Comparison of ENCODE assay signal across 18 cellular contexts in the genomic region with DNA sequence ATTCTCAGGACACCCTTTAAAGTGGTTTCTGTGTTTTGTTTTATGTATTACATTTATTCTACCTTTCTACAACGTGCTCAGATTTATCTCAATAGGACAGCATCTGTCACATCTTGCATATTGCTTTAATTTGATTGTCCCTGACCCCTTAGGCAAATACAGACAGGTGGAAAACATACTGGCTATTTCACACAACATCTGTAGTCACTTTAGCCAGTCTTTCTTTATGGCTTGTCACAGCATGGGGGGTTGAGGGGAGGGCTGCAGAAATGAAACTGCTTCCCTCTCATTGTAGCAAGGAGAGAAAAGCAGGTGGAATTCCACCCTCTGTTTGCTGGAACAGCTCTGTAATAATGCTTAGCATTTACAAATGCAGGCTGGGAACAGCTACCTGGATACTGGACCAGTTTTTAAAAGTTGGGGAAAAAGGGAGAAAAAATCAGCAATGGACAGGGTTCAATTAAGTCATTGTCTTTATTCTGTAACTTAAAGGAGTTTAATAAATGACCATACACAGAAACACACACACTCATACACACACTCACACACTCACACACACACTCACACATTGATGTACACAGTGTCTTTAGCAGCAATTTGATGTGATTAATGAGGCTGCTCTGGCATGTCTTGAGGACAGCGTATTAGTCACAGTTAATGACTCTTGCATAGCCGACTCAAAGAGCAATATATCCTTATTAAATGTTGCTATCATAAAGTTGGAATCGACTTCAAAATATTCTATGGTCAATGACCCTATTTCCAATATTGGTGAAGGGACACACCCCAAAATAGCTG.
A peak's percentile ranks its signal among the peaks of the same experiment; 100 is the strongest.
DNase-seq lines count a peak whose midpoint lies in the region; ATAC-seq and TF ChIP-seq lines count a peak whose summit lies in the region.
"Had no signal": no experiment of that assay in that cellular context is flagged by ENCODE, and none has a peak within 500 bp of the region (broad histone marks: within the 10 kb centered on the region; RNA-seq: fewer than 3 reads in every experiment).

No MANE protein-coding gene starts in this region.

- H4K20me1 ChIP-seq in neural progenitor cell (ENCODE audit: low read depth): no peaks in the 10 kb centered on the region
- H4K20me1 ChIP-seq: BLaER1 treated with 17β-estradiol and CSF1 and Interleukin-3, amounts not matched to agents 10 nM and 100 nM had no signal

- H3K4me1 ChIP-seq in neural progenitor cell: no peaks in the 10 kb centered on the region
- H3K4me1 ChIP-seq: BLaER1 treated with 17β-estradiol and CSF1 and Interleukin-3, amounts not matched to agents 10 nM and 100 nM; lower lobe of right lung; prostate gland; spleen had no signal

- no peaks in the 10 kb centered on the region for H3K9me3 ChIP-seq in neural progenitor cell (ENCODE audit: low read depth)
- H3K9me3 ChIP-seq: lower lobe of right lung, prostate gland had no signal

- peaks cover 6% of the 10 kb centered on the region for H3K4me1 Mint-ChIP-seq in neural progenitor cell
- H3K4me1 Mint-ChIP-seq: activated CD4-positive, alpha-beta T cell treated with anti-CD3 and anti-CD28 coated beads for 36 hours; stimulated activated naive B cell treated with anti-CD40 and anti-IgM and Interleukin-4, amounts not matched to agents 10 μg/mL and 1 μg/mL and 100 μg/mL, for 72 hours had no signal

- H3K27me3 ChIP-seq in neural progenitor cell: no peaks in the 10 kb centered on the region
- H3K27me3 ChIP-seq: BLaER1 treated with 17β-estradiol and CSF1 and Interleukin-3, amounts not matched to agents 10 nM and 100 nM; spleen had no signal

- H3K27ac ChIP-seq in neural progenitor cell: no peak overlapping the region
- H3K27ac ChIP-seq: 22Rv1; BLaER1 treated with 17β-estradiol and CSF1 and Interleukin-3, amounts not matched to agents 10 nM and 100 nM; KMS-11; lower lobe of right lung; prostate gland; spleen had no signal

- no peak overlapping the region for H2AFZ ChIP-seq in neural progenitor cell (replicated peaks)

- TF ChIP-seq CTCF in neural progenitor cell (IDR thresholded peaks at IDR 0.05): no peak

- no peaks in the 10 kb centered on the region for H3F3A ChIP-seq in neural progenitor cell (ENCODE audit: low read depth)

- no peak overlapping the region for H3K9ac ChIP-seq in neural progenitor cell
- H3K9ac ChIP-seq: BLaER1 treated with 17β-estradiol and CSF1 and Interleukin-3, amounts not matched to agents 10 nM and 100 nM; KMS-11 had no signal

- no peak overlapping the region for H3K27ac Mint-ChIP-seq in neural progenitor cell
- H3K27ac Mint-ChIP-seq: activated CD4-positive, alpha-beta T cell treated with anti-CD3 and anti-CD28 coated beads for 36 hours; stimulated activated naive B cell treated with anti-CD40 and anti-IgM and Interleukin-4, amounts not matched to agents 10 μg/mL and 1 μg/mL and 100 μg/mL, for 72 hours had no signal

- no peak overlapping the region for H3K4me3 Mint-ChIP-seq in neural progenitor cell
- H3K4me3 Mint-ChIP-seq: activated CD4-positive, alpha-beta T cell treated with anti-CD3 and anti-CD28 coated beads for 36 hours; stimulated activated naive B cell treated with anti-CD40 and anti-IgM and Interleukin-4, amounts not matched to agents 10 μg/mL and 1 μg/mL and 100 μg/mL, for 72 hours had no signal

- no peaks in the 10 kb centered on the region for H3K9me3 Mint-ChIP-seq in neural progenitor cell
- H3K9me3 Mint-ChIP-seq: stimulated activated naive B cell treated with anti-CD40 and anti-IgM and Interleukin-4, amounts not matched to agents 10 μg/mL and 1 μg/mL and 100 μg/mL, for 72 hours had no signal

- DNase-seq in DMS 273 (lab: John Stamatoyannopoulos, UW; ENCODE audit: unreplicated experiment): peak; percentile 38
- DNase-seq in DMS 273 treated with DMSO at 0.1 percent for 48 hours (lab: John Stamatoyannopoulos, UW): no peak
- DNase-seq in NCI-H345 treated with DMSO at 0.1 percent for 48 hours (lab: John Stamatoyannopoulos, UW; ENCODE audit: unreplicated experiment): peak; percentile 46
- peak; percentile 5 for DNase-seq in neural progenitor cell (ENCODE audit: low spot score)
- no peak for DNase-seq in stimulated activated CD8-positive, alpha-beta memory T cell treated with anti-CD3 and anti-CD28 coated beads, Interleukin-4, amount 100 ng/mL, for 48 hours
- DNase-seq in activated CD4-positive, alpha-beta T cell treated with anti-CD3 and anti-CD28 coated beads, Interleukin-2, amount 50 U/mL, for 4 hours: no peak
- DNase-seq: activated CD4-positive, alpha-beta T cell treated with anti-CD3 and anti-CD28 coated beads for 36 hours; lower lobe of right lung; NCI-H1694 treated with DMSO at 0.1 percent for 48 hours; spleen; stimulated activated naive B cell treated with anti-CD40 and anti-IgM and Interleukin-4, amounts not matched to agents 10 μg/mL and 1 μg/mL and 100 μg/mL, for 72 hours; trophoblast cell had no signal

- H3K36me3 Mint-ChIP-seq in neural progenitor cell: no peaks in the 10 kb centered on the region
- H3K36me3 Mint-ChIP-seq: stimulated activated naive B cell treated with anti-CD40 and anti-IgM and Interleukin-4, amounts not matched to agents 10 μg/mL and 1 μg/mL and 100 μg/mL, for 72 hours had no signal

- no peaks in the 10 kb centered on the region for H3K36me3 ChIP-seq in neural progenitor cell
- H3K36me3 ChIP-seq: BLaER1 treated with 17β-estradiol and CSF1 and Interleukin-3, amounts not matched to agents 10 nM and 100 nM; lower lobe of right lung; prostate gland; spleen had no signal

- H3K79me2 ChIP-seq in neural progenitor cell (ENCODE audit: low read depth): no peaks in the 10 kb centered on the region

- H3K4me3 ChIP-seq in neural progenitor cell: no peak overlapping the region
- H3K4me3 ChIP-seq: BLaER1 treated with 17β-estradiol and CSF1 and Interleukin-3, amounts not matched to agents 10 nM and 100 nM; lower lobe of right lung; prostate gland; spleen had no signal

- H3K4me2 ChIP-seq in neural progenitor cell: no peak overlapping the region
- H3K4me2 ChIP-seq: BLaER1 treated with 17β-estradiol and CSF1 and Interleukin-3, amounts not matched to agents 10 nM and 100 nM; KMS-11 had no signal

- ATAC-seq in SK-N-SH treated with all-trans-retinoic acid at 6 μM for 48 hours (no peak), HG02610 (IDR thresholded peaks at IDR 0.05; ENCODE audit: unreplicated experiment) (no peak)
- ATAC-seq: activated CD4-positive, alpha-beta T cell treated with anti-CD3 and anti-CD28 coated beads for 36 hours; lower lobe of right lung; stimulated activated naive B cell treated with anti-CD40 and anti-IgM and Interleukin-4, amounts not matched to agents 10 μg/mL and 1 μg/mL and 100 μg/mL, for 72 hours had no signal

- H3K27me3 Mint-ChIP-seq in neural progenitor cell (ENCODE audit: insufficient read depth, low read depth): peaks cover 2% of the 10 kb centered on the region
- H3K27me3 Mint-ChIP-seq: activated CD4-positive, alpha-beta T cell treated with anti-CD3 and anti-CD28 coated beads for 36 hours; stimulated activated naive B cell treated with anti-CD40 and anti-IgM and Interleukin-4, amounts not matched to agents 10 μg/mL and 1 μg/mL and 100 μg/mL, for 72 hours had no signal

TF ChIP-seq in SK-N-SH treated with all-trans-retinoic acid at 6 μM for 48 hours, 23 proteins besides CTCF, POLR2A, EP300 and RAD21 (continues in another document):
- no peak for TF ChIP-seq ZFP30 (CRISPR knock-in tag; IDR thresholded peaks at IDR 0.05)
- TF ChIP-seq CREB5 (CRISPR knock-in tag; IDR thresholded peaks at IDR 0.05; ENCODE audit: low read depth): no peak
- peak; percentile 46; the same call in 1 of the 2 replicates for TF ChIP-seq ISL1 (CRISPR knock-in tag; IDR thresholded peaks at IDR 0.05)
- TF ChIP-seq CSDC2 (CRISPR knock-in tag; IDR thresholded peaks at IDR 0.05): no peak
- TF ChIP-seq POU6F1 (CRISPR knock-in tag; IDR thresholded peaks at IDR 0.05; ENCODE audit: borderline replicate concordance, low read depth): no peak
- no peak for TF ChIP-seq SNAI2 (CRISPR knock-in tag; IDR thresholded peaks at IDR 0.05)
- no peak for TF ChIP-seq ESRRG (CRISPR knock-in tag; IDR thresholded peaks at IDR 0.05)
- TF ChIP-seq ZNF8 (CRISPR knock-in tag; IDR thresholded peaks at IDR 0.05): no peak
- TF ChIP-seq OSR1 (CRISPR knock-in tag; IDR thresholded peaks at IDR 0.05): no peak
- TF ChIP-seq CSRNP3 (CRISPR knock-in tag; IDR thresholded peaks at IDR 0.05): no peak

Comparison
In these comparisons a context has a peak if more than half of its experiments do, and no peak if none do; other contexts are left out.
1. DNase-seq: peak in DMS 273 (single experiment), NCI-H345 treated with DMSO at 0.1 percent for 48 hours (single experiment) and neural progenitor cell (single experiment); none in DMS 273 treated with DMSO at 0.1 percent for 48 hours (single experiment), stimulated activated CD8-positive, alpha-beta memory T cell treated with anti-CD3 and anti-CD28 coated beads, Interleukin-4, amount 100 ng/mL, for 48 hours (single experiment) and activated CD4-positive, alpha-beta T cell treated with anti-CD3 and anti-CD28 coated beads, Interleukin-2, amount 50 U/mL, for 4 hours (0 of 2).